12 cellular contexts compared by ENCODE assay signal in the genomic region with DNA sequence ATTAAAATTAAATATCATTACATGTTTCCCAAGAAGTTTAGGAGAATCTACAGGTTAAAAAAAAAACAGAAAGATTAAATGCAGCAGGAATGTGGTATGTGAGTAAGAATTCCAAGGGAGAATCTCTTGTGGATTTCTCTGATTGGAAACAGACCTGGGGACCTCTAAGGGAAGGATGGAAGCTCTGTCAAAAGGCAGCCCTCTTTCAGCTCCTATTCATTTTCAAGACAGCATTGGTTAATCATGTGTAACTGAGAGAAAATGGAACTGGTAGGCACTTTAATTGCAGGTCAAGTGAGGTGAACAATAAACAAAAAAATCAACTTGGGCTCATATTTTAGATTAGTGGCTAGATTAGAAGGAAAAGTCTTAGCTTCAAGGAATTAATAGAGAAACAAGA.
DNase-seq lines count a peak whose midpoint lies in the region; TF ChIP-seq lines count a peak whose summit lies in the region.
"Had no signal": no experiment of that assay in that cellular context is flagged by ENCODE, and none has a peak within 500 bp of the region (broad histone marks: within the 10 kb centered on the region; RNA-seq: fewer than 3 reads in every experiment).

No MANE protein-coding gene starts in this region.

- H3K27me3 ChIP-seq in parathyroid adenoma (ENCODE audit: control insufficient read depth, insufficient read depth, low read length), result no peaks in the 10 kb centered on the region
- H3K27me3 ChIP-seq: BLaER1, SJCRH30 had no signal

- peak overlapping the region in 3 of 5 experiments; percentile 4 to 33 (median 23) for H3K27ac Mint-ChIP-seq in brain
- no peak overlapping the region for H3K27ac Mint-ChIP-seq in progenitor cell of endocrine pancreas
- H3K27ac Mint-ChIP-seq in osteocyte (ENCODE audit: unreplicated experiment), result no peak overlapping the region
- H3K27ac Mint-ChIP-seq: CD8-positive, alpha-beta T cell had no signal

- no peak for TF ChIP-seq CTCF in brain (conservative IDR thresholded peaks at IDR 0.05)
- TF ChIP-seq CTCF in parathyroid adenoma (IDR thresholded peaks at IDR 0.05), result no peak
- TF ChIP-seq CTCF in progenitor cell of endocrine pancreas (IDR thresholded peaks at IDR 0.05; ENCODE audit: unreplicated experiment), result no peak
- TF ChIP-seq CTCF in osteocyte (IDR thresholded peaks at IDR 0.05), result no peak

- DNase-seq in NCI-H82 (lab: John Stamatoyannopoulos, UW), result peak; percentile 12
- DNase-seq in NCI-H82 treated with DMSO at 0.1 percent for 48 hours (lab: John Stamatoyannopoulos, UW; ENCODE audit: unreplicated experiment), result no peak
- peak; percentile 79 for DNase-seq in NCI-H146 treated with DMSO at 0.1 percent for 48 hours (lab: John Stamatoyannopoulos, UW; ENCODE audit: unreplicated experiment)
- DNase-seq in progenitor cell of endocrine pancreas (ENCODE audit: low spot score, unreplicated experiment), result no peak
- DNase-seq in osteocyte (ENCODE audit: extremely low spot score, unreplicated experiment), result no peak
- no peak for DNase-seq in amygdala (lab: John Stamatoyannopoulos, UW)
- DNase-seq: CD8-positive, alpha-beta T cell; NCI-H1930; SJCRH30 had no signal

- H3K4me3 Mint-ChIP-seq in brain (peak overlapping the region in 1 of 5 experiments; percentile 13), progenitor cell of endocrine pancreas (ENCODE audit: low read depth) (no peak overlapping the region), osteocyte (ENCODE audit: unreplicated experiment) (no peak overlapping the region)
- H3K4me3 Mint-ChIP-seq: CD8-positive, alpha-beta T cell had no signal

- H3K27me3 Mint-ChIP-seq in brain (peaks cover 3% of the 10 kb centered on the region), progenitor cell of endocrine pancreas (no peaks in the 10 kb centered on the region), osteocyte (ENCODE audit: unreplicated experiment) (peaks cover 12% of the 10 kb centered on the region)

- no peak overlapping the region for H3K9ac ChIP-seq in parathyroid adenoma
- H3K9ac ChIP-seq: BLaER1 had no signal

- H3K36me3 ChIP-seq in parathyroid adenoma (ENCODE audit: control insufficient read depth, insufficient read depth, low read length), result no peaks in the 10 kb centered on the region
- H3K36me3 ChIP-seq: BLaER1, SJCRH30 had no signal

- no peak overlapping the region for H3K4me3 ChIP-seq in parathyroid adenoma (ENCODE audit: low read depth, low read length)
- H3K4me3 ChIP-seq: BLaER1, SJCRH30 had no signal

- H3K4me2 ChIP-seq in parathyroid adenoma (ENCODE audit: low read length), result no peak overlapping the region
- H3K4me2 ChIP-seq: BLaER1 had no signal

- H3K9me3 Mint-ChIP-seq in brain (peaks cover 0 to 7% (median 0%) of the 10 kb centered on the region in 5 experiments), progenitor cell of endocrine pancreas (ENCODE audit: low read depth) (no peaks in the 10 kb centered on the region), osteocyte (ENCODE audit: unreplicated experiment) (no peaks in the 10 kb centered on the region)
- H3K9me3 Mint-ChIP-seq: CD8-positive, alpha-beta T cell had no signal

- H3K9me3 ChIP-seq in parathyroid adenoma (ENCODE audit: control insufficient read depth, low read length), result no peaks in the 10 kb centered on the region
- H3K9me3 ChIP-seq: BLaER1, SJCRH30 had no signal

- H3K4me1 Mint-ChIP-seq in brain (peaks cover 46% of the 10 kb centered on the region), progenitor cell of endocrine pancreas (ENCODE audit: low read depth) (peaks cover 10% of the 10 kb centered on the region), osteocyte (ENCODE audit: unreplicated experiment) (no peaks in the 10 kb centered on the region)

- H3K36me3 Mint-ChIP-seq in brain (no peaks in the 10 kb centered on the region), progenitor cell of endocrine pancreas (ENCODE audit: insufficient read depth) (no peaks in the 10 kb centered on the region), osteocyte (ENCODE audit: unreplicated experiment) (no peaks in the 10 kb centered on the region)
- H3K36me3 Mint-ChIP-seq: CD8-positive, alpha-beta T cell had no signal

- H2AFZ ChIP-seq in parathyroid adenoma, result peak overlapping the region; percentile 43

- H3K27ac ChIP-seq in parathyroid adenoma, result no peak overlapping the region
- H3K27ac ChIP-seq: BLaER1, SJCRH30 had no signal

- H3K79me2 ChIP-seq in parathyroid adenoma, result no peaks in the 10 kb centered on the region

- peaks cover 2% of the 10 kb centered on the region for H3K4me1 ChIP-seq in parathyroid adenoma
- H3K4me1 ChIP-seq: BLaER1 had no signal

Comparison
In these comparisons a context has a peak if more than half of its experiments do, and no peak if none do; other contexts are left out.
1. DNase-seq: peak in NCI-H82 (single experiment) and NCI-H146 treated with DMSO at 0.1 percent for 48 hours (single experiment); none in NCI-H82 treated with DMSO at 0.1 percent for 48 hours (single experiment), progenitor cell of endocrine pancreas (single experiment), osteocyte (single experiment) and amygdala (0 of 56).
2. H3K27ac Mint-ChIP-seq: peak in brain (3 of 5); none in progenitor cell of endocrine pancreas (single experiment) and osteocyte (single experiment).